ENCODE assay signal across 8 cellular contexts in genomic region chr15:70142322-70143191, GRCh38. TPM values are rescaled to one million over a fixed set of nuclear protein-coding genes. Genes with fewer than 3 reads are reported as not detected.
DNase-seq lines count a peak whose midpoint lies in the region; ATAC-seq and TF ChIP-seq lines count a peak whose summit lies in the region.

No MANE protein-coding gene starts in this region.

- 55% methylated on average over 24 of the region's 24 CpGs for WGBS in hepatocyte (ENCODE audit: low lambda C conversion rate, missing lambda C conversion rate)

- H3K36me3 ChIP-seq in left lung (no peaks in the 10 kb centered on the region), hepatocyte (replicated peaks; ENCODE audit: insufficient read depth, low read depth) (no peaks in the 10 kb centered on the region)

- ATAC-seq in left lung, result peak; percentile 20
- no peak for ATAC-seq in GM18517 (IDR thresholded peaks at IDR 0.05; ENCODE audit: unreplicated experiment)

- H3K4me1 Mint-ChIP-seq in activated T-cell treated with anti-CD3 and anti-CD28 coated beads, Interleukin-2, amount 50 U/mL, for 24 hours (ENCODE audit: low read depth), result peaks cover 33% of the 10 kb centered on the region
- H3K4me1 Mint-ChIP-seq in stimulated activated naive CD8-positive, alpha-beta T cell treated with anti-CD3 and anti-CD28 coated beads, Interleukin-15, Interleukin-2, amounts not matched to agents 100 ng/mL and 50 ng/mL, for 24 hours (ENCODE audit: low read depth), result peaks cover 36% of the 10 kb centered on the region

- H3K4me1 ChIP-seq in left lung (peaks cover 22 to 47% of the 10 kb centered on the region in 2 donors), hepatocyte (ENCODE audit: insufficient read depth) (peaks cover 11% of the 10 kb centered on the region)

- no peak for TF ChIP-seq CTCF in left lung (IDR thresholded peaks at IDR 0.05)
- no peak for TF ChIP-seq CTCF in hepatocyte (IDR thresholded peaks at IDR 0.05; ENCODE audit: poor library complexity)

- peak overlapping the region; percentile 72 for H3K27ac Mint-ChIP-seq in activated T-cell treated with anti-CD3 and anti-CD28 coated beads, Interleukin-2, amount 50 U/mL, for 24 hours
- H3K27ac Mint-ChIP-seq in stimulated activated naive CD8-positive, alpha-beta T cell treated with anti-CD3 and anti-CD28 coated beads, Interleukin-15, Interleukin-2, amounts not matched to agents 100 ng/mL and 50 ng/mL, for 24 hours, result peak overlapping the region; percentile 72

- H4K20me1 ChIP-seq in hepatocyte (ENCODE audit: insufficient read depth, poor library complexity, severe bottlenecking), result no peaks in the 10 kb centered on the region

- intact Hi-C loops in left lung (cut with DNase I), result no loop called here

- H3K79me2 ChIP-seq in hepatocyte, result no peaks in the 10 kb centered on the region

- H3K27me3 ChIP-seq in left lung (peaks cover 0 to 5% of the 10 kb centered on the region in 2 donors), hepatocyte (no peaks in the 10 kb centered on the region)

- H3K4me3 Mint-ChIP-seq in activated T-cell treated with anti-CD3 and anti-CD28 coated beads, Interleukin-2, amount 50 U/mL, for 24 hours, result no peak overlapping the region
- no peak overlapping the region for H3K4me3 Mint-ChIP-seq in stimulated activated naive CD8-positive, alpha-beta T cell treated with anti-CD3 and anti-CD28 coated beads, Interleukin-15, Interleukin-2, amounts not matched to agents 100 ng/mL and 50 ng/mL, for 24 hours

- H3K9me2 ChIP-seq in hepatocyte (replicated peaks; ENCODE audit: insufficient read depth), result no peaks in the 10 kb centered on the region

- no peak overlapping the region for H3K4me2 ChIP-seq in hepatocyte

- DNase-seq in activated CD4-positive, alpha-beta T cell treated with anti-CD3 and anti-CD28 coated beads, Interleukin-2, amount 50 U/mL, for 48 hours, result peak; percentile 34 to 62
- no peak for DNase-seq in activated CD4-positive, alpha-beta T cell treated with anti-CD3 and anti-CD28 coated beads, Interleukin-2, amount 50 U/mL, for 1 hour
- peak; percentile 44 for DNase-seq in activated T-cell treated with anti-CD3 and anti-CD28 coated beads, Interleukin-2, amount 50 U/mL, for 24 hours
- DNase-seq in left lung (no peak), iPS-NIHi11 (ENCODE audit: low spot score) (no peak), hepatocyte (ENCODE audit: low spot score) (no peak)

- H2AFZ ChIP-seq in hepatocyte, result no peak overlapping the region

- peaks cover 42% of the 10 kb centered on the region for H3K27me3 Mint-ChIP-seq in activated T-cell treated with anti-CD3 and anti-CD28 coated beads, Interleukin-2, amount 50 U/mL, for 24 hours
- H3K27me3 Mint-ChIP-seq in stimulated activated naive CD8-positive, alpha-beta T cell treated with anti-CD3 and anti-CD28 coated beads, Interleukin-15, Interleukin-2, amounts not matched to agents 100 ng/mL and 50 ng/mL, for 24 hours, result peaks cover 50% of the 10 kb centered on the region

- no peaks in the 10 kb centered on the region for H3K9me3 Mint-ChIP-seq in activated T-cell treated with anti-CD3 and anti-CD28 coated beads, Interleukin-2, amount 50 U/mL, for 24 hours
- no peaks in the 10 kb centered on the region for H3K9me3 Mint-ChIP-seq in stimulated activated naive CD8-positive, alpha-beta T cell treated with anti-CD3 and anti-CD28 coated beads, Interleukin-15, Interleukin-2, amounts not matched to agents 100 ng/mL and 50 ng/mL, for 24 hours

- no peaks in the 10 kb centered on the region for H3K36me3 Mint-ChIP-seq in activated T-cell treated with anti-CD3 and anti-CD28 coated beads, Interleukin-2, amount 50 U/mL, for 24 hours (ENCODE audit: low read depth)
- H3K36me3 Mint-ChIP-seq in stimulated activated naive CD8-positive, alpha-beta T cell treated with anti-CD3 and anti-CD28 coated beads, Interleukin-15, Interleukin-2, amounts not matched to agents 100 ng/mL and 50 ng/mL, for 24 hours (ENCODE audit: low read depth), result no peaks in the 10 kb centered on the region

- H3K9me3 ChIP-seq in left lung (no peaks in the 10 kb centered on the region), hepatocyte (ENCODE audit: low read depth) (no peaks in the 10 kb centered on the region)

- peak overlapping the region in 1 of 2 donors; percentile 70 for H3K27ac ChIP-seq in left lung
- no peak overlapping the region for H3K27ac ChIP-seq in hepatocyte

- no peak overlapping the region for H3K4me3 ChIP-seq in left lung
- no peak overlapping the region for H3K4me3 ChIP-seq in hepatocyte

RNA-seq across cellular contexts. Expression of gene TLE3, which starts 44.8 kb away (rescaled TPM):
- total RNA-seq in left lung, result 10 to 100 TPM; 48.2 to 69.9 TPM
- 18.0 and 45.9 TPM in 2 replicates for total RNA-seq in hepatocyte
- polyA plus RNA-seq in hepatocyte, result 21.2 and 32.8 TPM in 2 replicates

Comparison
In these comparisons a context has a peak if more than half of its experiments do, and no peak if none do; other contexts are left out.
1. DNase-seq: peak in activated CD4-positive, alpha-beta T cell treated with anti-CD3 and anti-CD28 coated beads, Interleukin-2, amount 50 U/mL, for 48 hours (2 of 2) and activated T-cell treated with anti-CD3 and anti-CD28 coated beads, Interleukin-2, amount 50 U/mL, for 24 hours (single experiment); none in activated CD4-positive, alpha-beta T cell treated with anti-CD3 and anti-CD28 coated beads, Interleukin-2, amount 50 U/mL, for 1 hour (single experiment), left lung (0 of 2), iPS-NIHi11 (single experiment) and hepatocyte (single experiment).